ENCODE assay signal across 6 cellular contexts in the genomic region with DNA sequence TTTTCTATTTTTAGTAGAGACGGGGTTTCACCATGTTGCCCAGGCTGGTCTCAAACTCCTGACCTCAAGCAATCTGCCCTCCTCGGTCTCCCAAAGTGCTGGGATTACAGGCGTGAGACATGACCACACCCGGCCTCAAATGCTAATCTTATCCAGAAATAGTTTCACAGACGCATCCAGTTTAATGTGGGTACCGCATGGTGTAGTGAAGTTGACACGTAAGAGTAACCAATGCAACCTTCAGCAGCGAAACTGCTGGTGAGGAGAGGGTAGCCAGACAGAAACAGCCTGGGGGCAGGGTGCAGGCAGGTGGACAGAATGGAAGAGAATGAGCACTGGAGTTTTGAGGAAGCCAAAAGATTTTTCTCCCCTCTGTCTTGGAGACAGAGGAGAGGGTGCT.
"Had no signal": no experiment of that assay in that cellular context is flagged by ENCODE, and none has a peak within 500 bp of the region (broad histone marks: within the 10 kb centered on the region; RNA-seq: fewer than 3 reads in every experiment).

No MANE protein-coding gene starts in this region.

- H3K4me1 ChIP-seq: HAP-1 had no signal

- H3K9me3 ChIP-seq: HAP-1 had no signal

- DNase-seq: GOT3, H7, KBM-7 had no signal

- H3K9ac ChIP-seq: GM23248 had no signal

- H3K36me3 ChIP-seq: HAP-1 had no signal

- H3K27ac ChIP-seq: GM23248 had no signal

- ATAC-seq: HCT116 had no signal

- H3K4me3 ChIP-seq: GM23248, HAP-1 had no signal

- H2AFZ ChIP-seq: GM23248 had no signal
